ENCODE assay signal across 9 cellular contexts in genomic region chr17:63552211-63552610, GRCh38. TPM values are rescaled to one million over a fixed set of nuclear protein-coding genes. Genes with fewer than 3 reads are reported as not detected.
DNase-seq lines count a peak whose midpoint lies in the region; ATAC-seq, FAIRE-seq and TF ChIP-seq lines count a peak whose summit lies in the region.
"Had no signal": no experiment of that assay in that cellular context is flagged by ENCODE, and none has a peak within 500 bp of the region (broad histone marks: within the 10 kb centered on the region; RNA-seq: fewer than 3 reads in every experiment).

No MANE protein-coding gene starts in this region.

- no peaks in the 10 kb centered on the region for H3K9me2 ChIP-seq in MM.1S (replicated peaks; ENCODE audit: insufficient read depth, low read length)

- TF ChIP-seq POLR2A in gastroesophageal sphincter (IDR thresholded peaks at IDR 0.05) = no peak

- H3K9ac ChIP-seq in MM.1S (ENCODE audit: low read length) = peak overlapping the region; percentile 15; the same call in 1 of the 2 replicates

- peaks cover 13% of the 10 kb centered on the region; the same call in 1 of the 2 replicates for H3K4me1 ChIP-seq in MM.1S (ENCODE audit: low read length)
- peaks cover 9% of the 10 kb centered on the region for H3K4me1 ChIP-seq in effector memory CD4-positive, alpha-beta T cell (ENCODE audit: control insufficient read depth, insufficient read depth, low read length, poor library complexity, severe bottlenecking)
- H3K4me1 ChIP-seq in pancreas = peaks cover 6 to 26% (median 8%) of the 10 kb centered on the region in 3 donors
- peaks cover 0 to 73% (median 0%) of the 10 kb centered on the region in 3 donors for H3K4me1 ChIP-seq in gastroesophageal sphincter

- no peak overlapping the region for H3K27ac Mint-ChIP-seq in Calu3 (ENCODE audit: unreplicated experiment)

- intact Hi-C loops in Calu3 (cut with micrococcal nuclease; ENCODE audit: unreplicated experiment) (no loop called here), pancreas (cut with DNase I) (no loop called here)

- no peak overlapping the region for H2AFZ ChIP-seq in MM.1S (ENCODE audit: low read length)

- TF ChIP-seq CTCF in Calu3 (IDR thresholded peaks at IDR 0.05; ENCODE audit: unreplicated experiment) (no peak), MM.1S (IDR thresholded peaks at IDR 0.05; ENCODE audit: low read length) (no peak), pancreas (IDR thresholded peaks at IDR 0.05) (no peak), omental fat pad (IDR thresholded peaks at IDR 0.05) (no peak), gastroesophageal sphincter (IDR thresholded peaks at IDR 0.05) (no peak)

- no peak for TF ChIP-seq EP300 in gastroesophageal sphincter (IDR thresholded peaks at IDR 0.05)

- peaks cover 68% of the 10 kb centered on the region for H3K79me2 ChIP-seq in MM.1S (ENCODE audit: low read length)

- H3K27me3 ChIP-seq in MM.1S (replicated peaks; ENCODE audit: insufficient read depth, low read length) (no peaks in the 10 kb centered on the region), pancreas (no peaks in the 10 kb centered on the region), gastroesophageal sphincter (no peaks in the 10 kb centered on the region)
- no peaks in the 10 kb centered on the region for H3K27me3 ChIP-seq in effector memory CD4-positive, alpha-beta T cell (replicated peaks; ENCODE audit: control insufficient read depth, insufficient read depth, low read length, poor library complexity, severe bottlenecking)

- H3K4me1 Mint-ChIP-seq in Calu3 (ENCODE audit: low read depth, unreplicated experiment) = peaks cover 13% of the 10 kb centered on the region

- H3K36me3 ChIP-seq in MM.1S (replicated peaks; ENCODE audit: insufficient read depth, low read length) (no peaks in the 10 kb centered on the region), pancreas (no peaks in the 10 kb centered on the region), gastroesophageal sphincter (no peaks in the 10 kb centered on the region)
- no peaks in the 10 kb centered on the region for H3K36me3 ChIP-seq in effector memory CD4-positive, alpha-beta T cell (ENCODE audit: control insufficient read depth, insufficient read depth, low read length)

- peak overlapping the region; percentile 93 for H3K4me3 Mint-ChIP-seq in Calu3 (ENCODE audit: low read depth, unreplicated experiment)

- FAIRE-seq in pancreas (lab: Jason Lieb, UNC) = no peak

- peak overlapping the region; percentile 26 for H3K4me3 ChIP-seq in MM.1S (ENCODE audit: low read length)
- peak overlapping the region; percentile 15 for H3K4me3 ChIP-seq in effector memory CD4-positive, alpha-beta T cell (ENCODE audit: insufficient read depth, low read depth, low read length, poor library complexity, severe bottlenecking)
- H3K4me3 ChIP-seq in pancreas = peak overlapping the region in 3 of 4 donors; percentile 72 to 95 (median 93)
- H3K4me3 ChIP-seq in gastroesophageal sphincter = peak overlapping the region in 1 of 2 donors; percentile 95

- H3K27ac ChIP-seq in MM.1S (ENCODE audit: low read length) (no peak overlapping the region), pancreas (no peak overlapping the region), gastroesophageal sphincter (no peak overlapping the region)
- no peak overlapping the region for H3K27ac ChIP-seq in effector memory CD4-positive, alpha-beta T cell (ENCODE audit: insufficient read depth, low read length, poor library complexity, severe bottlenecking)

- H3K9me3 ChIP-seq in MM.1S (replicated peaks; ENCODE audit: insufficient read depth, low read length) (no peaks in the 10 kb centered on the region), pancreas (no peaks in the 10 kb centered on the region), gastroesophageal sphincter (no peaks in the 10 kb centered on the region)
- no peaks in the 10 kb centered on the region for H3K9me3 ChIP-seq in effector memory CD4-positive, alpha-beta T cell (ENCODE audit: control insufficient read depth, low read length)

- no peak for DNase-seq in Calu3
- no peak for DNase-seq in MM.1S
- no peak for DNase-seq in effector memory CD4-positive, alpha-beta T cell
- no peak for DNase-seq in pancreas
- DNase-seq in omental fat pad (ENCODE audit: low spot score) = no peak
- DNase-seq in kidney glomerular epithelial cell (lab: John Stamatoyannopoulos, UW) = no peak
- DNase-seq in activated CD4-positive, alpha-beta T cell treated with anti-CD3 and anti-CD28 coated beads, Interleukin-2, amount 50 U/mL, for 1 hour = no peak
- DNase-seq: NCI-H1694 had no signal

- no peaks in the 10 kb centered on the region for H3K9me3 Mint-ChIP-seq in Calu3 (ENCODE audit: low read depth, unreplicated experiment)

- H3F3A ChIP-seq in MM.1S (ENCODE audit: insufficient read depth, low read length) = peaks cover 13% of the 10 kb centered on the region; the same call in 1 of the 2 replicates

- ATAC-seq in pancreas (no peak), omental fat pad (ENCODE audit: low FRiP score) (no peak), gastroesophageal sphincter (no peak)

- BruUV-seq in Calu3 (replicated peaks; lab: Mats Ljungman, UMichigan) = no TSS peak

- H3K4me2 ChIP-seq in MM.1S (ENCODE audit: low read depth, low read length) = peak overlapping the region; percentile 62

- H3K36me3 Mint-ChIP-seq in Calu3 (ENCODE audit: insufficient read depth, unreplicated experiment) = peaks cover 27% of the 10 kb centered on the region

- H3K27me3 Mint-ChIP-seq in Calu3 (ENCODE audit: unreplicated experiment) = no peaks in the 10 kb centered on the region

- peaks cover 19% of the 10 kb centered on the region for H4K20me1 ChIP-seq in MM.1S (ENCODE audit: insufficient read depth, low read length)

- CTCF ChIA-PET in Calu3 (lab: Charles Lee) = no interaction called here

- 28 to 44% methylated on average over 6 of the region's 6 CpGs for WGBS in pancreas, 2 donors
- 33 to 54% methylated on average over 6 of the region's 6 CpGs for WGBS in gastroesophageal sphincter (ENCODE audit: low coverage in 1 of 2), 2 donors

RNA-seq across cellular contexts. Expression of gene DCAF7, which starts 1.9 kb away (rescaled TPM):
- total RNA-seq in Calu3 (2022) (58.9 and 61.9 TPM in 2 replicates), pancreas (10 to 100 TPM; 21.8 to 39.2 (median 25.6) TPM), omental fat pad (10 to 100 TPM; 18.8 to 29.3 (median 27.3) TPM), gastroesophageal sphincter (10 to 100 TPM; 27.1 to 50.0 (median 36.8) TPM)
- 10 to 100 TPM in 1 of 2 donors, 1 to 10 TPM in 1; 7.1 to 14.1 TPM for polyA plus RNA-seq in pancreas

RNA-seq across cellular contexts. Expression of gene KCNH6, which starts 29.1 kb away (rescaled TPM):
- not detected in 2 replicates for total RNA-seq in Calu3 (2022)
- total RNA-seq in pancreas = 1 to 10 TPM in 2 of 6 donors, under 1 TPM in 4; 0.35 to 1.3 (median 0.50) TPM
- polyA plus RNA-seq in pancreas = 10 to 100 TPM in 1 of 2 donors, 1 to 10 TPM in 1; 2.5 to 12.5 TPM
- total RNA-seq in omental fat pad = not detected
- total RNA-seq in gastroesophageal sphincter = not detected

RNA-seq across cellular contexts. Expression of gene TACO1, which starts 48.5 kb away (rescaled TPM):
- total RNA-seq in Calu3 (2022) = 14.1 and 15.4 TPM in 2 replicates
- total RNA-seq in pancreas = 10 to 100 TPM in 1 of 6 donors, 1 to 10 TPM in 5; 5.6 to 10.5 (median 7.6) TPM
- 10 to 100 TPM in 1 of 2 donors, 1 to 10 TPM in 1; 9.5 to 11.6 TPM for polyA plus RNA-seq in pancreas
- 10 to 100 TPM in 2 of 4 donors, 1 to 10 TPM in 2; 8.5 to 12.0 (median 10.1) TPM for total RNA-seq in omental fat pad
- 10 to 100 TPM; 11.4 to 18.3 (median 14.6) TPM for total RNA-seq in gastroesophageal sphincter
